15 cellular contexts compared by ENCODE assay signal in genomic region chr15:41883484-41883825, GRCh38. TPM values are rescaled to one million over a fixed set of nuclear protein-coding genes. Genes with fewer than 3 reads are reported as not detected.
A peak's percentile ranks its signal among the peaks of the same experiment; 100 is the strongest.
DNase-seq lines count a peak whose midpoint lies in the region; ATAC-seq and TF ChIP-seq lines count a peak whose summit lies in the region.
"Had no signal": no experiment of that assay in that cellular context is flagged by ENCODE, and none has a peak within 500 bp of the region (broad histone marks: within the 10 kb centered on the region; RNA-seq: fewer than 3 reads in every experiment).

No MANE protein-coding gene starts in this region.

- H3K27me3 ChIP-seq in BLaER1 treated with 17β-estradiol and CSF1 and Interleukin-3, amounts not matched to agents 10 nM and 100 nM: peaks cover 0 to 22% (median 11%) of the 10 kb centered on the region in 11 experiments; a peak in 16 of 22 replicates
- H3K27me3 ChIP-seq in osteoblast (ENCODE audit: insufficient read depth, low read length) (peaks cover 9% of the 10 kb centered on the region), tibial artery (peaks cover 0 to 23% of the 10 kb centered on the region in 2 donors)

- H3K4me1 ChIP-seq in BLaER1 treated with 17β-estradiol and CSF1 and Interleukin-3, amounts not matched to agents 10 nM and 100 nM: peaks cover 15 to 46% (median 25%) of the 10 kb centered on the region in 10 experiments
- H3K4me1 ChIP-seq in osteoblast (ENCODE audit: insufficient read depth, low read length) (no peaks in the 10 kb centered on the region), tibial artery (peaks cover 0 to 20% (median 12%) of the 10 kb centered on the region in 4 donors)
- H3K4me1 ChIP-seq: Caco-2, HAP-1 had no signal

- no peak overlapping the region for H2AFZ ChIP-seq in osteoblast (ENCODE audit: low read length)

- CTCF ChIA-PET in RWPE1 (lab: Yijun Ruan, JAX): interaction anchor here (0.6 kb wide), 1 partner anchor 1273 kb away, joined by 4 read pairs; no protein-coding TSS in a partner anchor

- H3K4me2 ChIP-seq in BLaER1 treated with 17β-estradiol and CSF1 and Interleukin-3, amounts not matched to agents 10 nM and 100 nM: peak overlapping the region; percentile 4 to 72 (median 62); a peak in 20 of 22 replicates
- H3K4me2 ChIP-seq in osteoblast (ENCODE audit: insufficient read depth, low read length): no peak overlapping the region

- peaks cover 0 to 18% (median 0%) of the 10 kb centered on the region in 11 experiments; a peak in 7 of 22 replicates for H4K20me1 ChIP-seq in BLaER1 treated with 17β-estradiol and CSF1 and Interleukin-3, amounts not matched to agents 10 nM and 100 nM
- H4K20me1 ChIP-seq in osteoblast (ENCODE audit: insufficient read depth, low read length): no peaks in the 10 kb centered on the region

- no peaks in the 10 kb centered on the region for H3K9me3 ChIP-seq in BLaER1 treated with 17β-estradiol and CSF1 and Interleukin-3, amounts not matched to agents 10 nM and 100 nM (replicated peaks in 1 of 11)
- H3K9me3 ChIP-seq in osteoblast (ENCODE audit: low read depth, low read length): no peaks in the 10 kb centered on the region
- H3K9me3 ChIP-seq in tibial artery: no peaks in the 10 kb centered on the region
- H3K9me3 ChIP-seq: Caco-2, HAP-1 had no signal

- DNase-seq in RWPE1 (ENCODE audit: low spot score): no peak
- peak; percentile 82 for DNase-seq in left lobe of liver (ENCODE audit: low spot score)
- DNase-seq in osteoblast (ENCODE audit: insufficient read length, low spot score, missing footprints): peak; percentile 73
- DNase-seq in tibial artery: no peak
- no peak for DNase-seq in sciatic nerve (ENCODE audit: low spot score)
- no peak for DNase-seq in RPMI8226
- DNase-seq: ACHN; Caco-2; CD4-positive, alpha-beta T cell; IMR-90 had no signal

- H3K79me2 ChIP-seq in osteoblast (ENCODE audit: insufficient read depth, low read length): no peaks in the 10 kb centered on the region

- H3K4me3 ChIP-seq in BLaER1 treated with 17β-estradiol and CSF1 and Interleukin-3, amounts not matched to agents 10 nM and 100 nM: no peak overlapping the region
- no peak overlapping the region for H3K4me3 ChIP-seq in osteoblast (ENCODE audit: insufficient read depth, low read length)
- no peak overlapping the region for H3K4me3 ChIP-seq in tibial artery
- H3K4me3 ChIP-seq: HAP-1, K562 had no signal

- no peak overlapping the region for H3K27ac ChIP-seq in BLaER1 treated with 17β-estradiol and CSF1 and Interleukin-3, amounts not matched to agents 10 nM and 100 nM
- H3K27ac ChIP-seq in RWPE1 (peak overlapping the region; percentile 34), osteoblast (ENCODE audit: low read depth, low read length) (no peak overlapping the region), tibial artery (no peak overlapping the region)
- H3K27ac ChIP-seq: HL-60 had no signal

- intact Hi-C loops in tibial artery (cut with DNase I; ENCODE audit: low total_unique reads) (no loop called here), sciatic nerve (cut with DNase I) (loop anchor here (10.0 kb wide), 1 partner anchor 171 kb away; no protein-coding TSS in a partner anchor)

- POLR2A ChIA-PET in RWPE1 (lab: Yijun Ruan, JAX; ENCODE audit: low non-redundant PET): no interaction called here

- TF ChIP-seq CTCF in RWPE1 (conservative IDR thresholded peaks at IDR 0.05; ENCODE audit: low read depth): no peak
- TF ChIP-seq CTCF in osteoblast (IDR thresholded peaks at IDR 0.05; ENCODE audit: extremely low read depth, low read depth, low read length): no peak
- TF ChIP-seq CTCF in tibial artery (IDR thresholded peaks at IDR 0.05): no peak

- ATAC-seq in left lobe of liver (peak; percentile 49), sciatic nerve (no peak)
- ATAC-seq: K562 had no signal

- H3K36me3 ChIP-seq in BLaER1 treated with 17β-estradiol and CSF1 and Interleukin-3, amounts not matched to agents 10 nM and 100 nM: no peaks in the 10 kb centered on the region
- H3K36me3 ChIP-seq in osteoblast (ENCODE audit: insufficient read depth, low read length) (no peaks in the 10 kb centered on the region), tibial artery (peaks cover 0 to 3% (median 0%) of the 10 kb centered on the region in 3 donors)
- H3K36me3 ChIP-seq: HAP-1 had no signal

- no peak overlapping the region for H3K9ac ChIP-seq in BLaER1 treated with 17β-estradiol and CSF1 and Interleukin-3, amounts not matched to agents 10 nM and 100 nM

RNA-seq across cellular contexts. Expression of gene SPTBN5, which starts 10.4 kb away (rescaled TPM):
- total RNA-seq in left lobe of liver (3.5 TPM), osteoblast (under 0.01 and 0.36 TPM in 2 replicates), sciatic nerve (35.0 TPM)
- total RNA-seq: H4 had no signal

RNA-seq across cellular contexts. Expression of gene PLA2G4B, which starts 44.8 kb away (rescaled TPM):
- total RNA-seq in left lobe of liver (5.9 TPM), osteoblast (0.72 and 1.2 TPM in 2 replicates), sciatic nerve (9.8 TPM)

RNA-seq across cellular contexts. Expression of gene JMJD7, which starts 55.6 kb away (rescaled TPM):
- 8.9 TPM for total RNA-seq in left lobe of liver
- total RNA-seq in osteoblast: 1.2 and 1.4 TPM in 2 replicates
- total RNA-seq in sciatic nerve: 18.5 TPM

Comparison
In these comparisons a context has a peak if more than half of its experiments do, and no peak if none do; other contexts are left out.
1. DNase-seq: peak in left lobe of liver (single experiment) and osteoblast (single experiment); none in RWPE1 (single experiment), tibial artery (0 of 2), sciatic nerve (single experiment) and RPMI8226 (single experiment).